In the genomic region with DNA sequence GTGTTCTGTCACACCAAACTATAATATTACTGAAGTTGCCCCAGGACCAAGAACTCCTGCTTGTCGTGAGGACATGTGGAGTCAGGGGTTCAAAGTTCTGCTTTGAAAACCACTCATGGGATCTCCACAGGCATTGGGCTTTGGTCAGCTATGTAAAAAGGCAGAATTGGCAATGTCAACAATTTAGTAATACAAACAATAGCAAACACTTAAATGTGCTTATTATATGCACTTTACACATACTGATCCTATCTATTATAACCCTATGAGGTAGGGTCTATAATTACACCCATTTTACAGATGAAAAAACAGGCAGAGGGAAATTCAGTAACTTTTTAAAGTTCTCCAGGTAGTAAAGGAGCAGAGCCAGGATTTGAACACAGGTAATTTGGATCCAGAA, we compare ENCODE assay signal across 1 cellular context.
A peak's percentile ranks its signal among the peaks of the same experiment; 100 is the strongest.
TF ChIP-seq lines count a peak whose summit lies in the region.

No MANE protein-coding gene starts in this region.

TF ChIP-seq in HepG2, 621 proteins besides CTCF, POLR2A, EP300 and RAD21 (continued from another document and continues in another):
- TF ChIP-seq MAFK (conservative IDR thresholded peaks at IDR 0.05 in 1 of 2, IDR thresholded peaks at IDR 0.05 in 1 of 2; ENCODE audit: low read length in 2 of 2) (peak in 1 of 2 experiments; percentile 51; a peak in 2 of 4 replicates), POLR2G (IDR thresholded peaks at IDR 0.05; ENCODE audit: low read depth, low read length) (no peak), ZNF629 (CRISPR knock-in tag; conservative IDR thresholded peaks at IDR 0.05) (peak; percentile 80), POGZ (CRISPR knock-in tag; IDR thresholded peaks at IDR 0.05) (0 out of 2 replicates have a peak, but pooled peaks have one; percentile 29), PAWR (CRISPR knock-in tag; IDR thresholded peaks at IDR 0.05; ENCODE audit: borderline replicate concordance) (no peak), HNRNPK (IDR thresholded peaks at IDR 0.05; ENCODE audit: low read depth, low read length, poor library complexity, severe bottlenecking) (no peak), ZNF12 (CRISPR knock-in tag; IDR thresholded peaks at IDR 0.05) (peak; percentile 91), ZSCAN9 (CRISPR knock-in tag; IDR thresholded peaks at IDR 0.05; ENCODE audit: borderline replicate concordance) (no peak), ZKSCAN1 (IDR thresholded peaks at IDR 0.05; ENCODE audit: low read length) (no peak), HES4 (CRISPR knock-in tag; IDR thresholded peaks at IDR 0.05; ENCODE audit: borderline replicate concordance) (no peak), ZNF777 (CRISPR knock-in tag; IDR thresholded peaks at IDR 0.05) (no peak), GATAD2A (CRISPR knock-in tag; IDR thresholded peaks at IDR 0.05) (peak; percentile 16; the same call in 1 of the 2 replicates), ZNF292 (CRISPR knock-in tag; IDR thresholded peaks at IDR 0.05; ENCODE audit: borderline replicate concordance, low read depth) (no peak), MAF1 (CRISPR knock-in tag; IDR thresholded peaks at IDR 0.05; ENCODE audit: borderline replicate concordance) (no peak), KAT7 (CRISPR knock-in tag; IDR thresholded peaks at IDR 0.05; ENCODE audit: borderline replicate concordance) (no peak), MAFF (IDR thresholded peaks at IDR 0.05; ENCODE audit: low read depth, low read length) (peak; percentile 50; the same call in 1 of the 2 replicates), MEIS1 (CRISPR knock-in tag; IDR thresholded peaks at IDR 0.05; ENCODE audit: borderline replicate concordance) (no peak), ZMYM4 (CRISPR knock-in tag; IDR thresholded peaks at IDR 0.05) (peak; percentile 39; the same call in 1 of the 2 replicates), ZNF598 (CRISPR knock-in tag; IDR thresholded peaks at IDR 0.05; ENCODE audit: borderline replicate concordance) (no peak), TEAD3 (CRISPR knock-in tag; optimal IDR thresholded peaks at IDR 0.05; ENCODE audit: borderline replicate concordance) (peak; percentile 11), PCBP2 (optimal IDR thresholded peaks at IDR 0.05; ENCODE audit: low read depth, low read length, poor library complexity, severe bottlenecking) (no peak), CHCHD3 (CRISPR knock-in tag; IDR thresholded peaks at IDR 0.05) (no peak), HMG20A (CRISPR knock-in tag; IDR thresholded peaks at IDR 0.05; ENCODE audit: borderline replicate concordance) (0 out of 2 replicates have a peak, but pooled peaks have one; percentile 44), GATA4 (IDR thresholded peaks at IDR 0.05; ENCODE audit: borderline replicate concordance, low read depth) (no peak), ASH2L (IDR thresholded peaks at IDR 0.05; ENCODE audit: insufficient read length, low read depth, low read length) (no peak), SOX6 (IDR thresholded peaks at IDR 0.05) (no peak), SOX6 (CRISPR knock-in tag; IDR thresholded peaks at IDR 0.05) (peak; percentile 36; the same call in 1 of the 2 replicates), KDM6A (CRISPR knock-in tag; IDR thresholded peaks at IDR 0.05; ENCODE audit: low read depth) (no peak), HNF4A (CRISPR knock-in tag; IDR thresholded peaks at IDR 0.05) (peak; percentile 62), SIX1 (CRISPR knock-in tag; IDR thresholded peaks at IDR 0.05; ENCODE audit: borderline replicate concordance) (no peak), ZNF749 (CRISPR knock-in tag; IDR thresholded peaks at IDR 0.05; ENCODE audit: borderline replicate concordance) (no peak), DNMT1 (CRISPR knock-in tag; IDR thresholded peaks at IDR 0.05) (no peak), ZNF564 (CRISPR knock-in tag; IDR thresholded peaks at IDR 0.05) (no peak), CREM (IDR thresholded peaks at IDR 0.05) (0 out of 2 replicates have a peak, but pooled peaks have one; percentile 18), CREM (CRISPR knock-in tag; IDR thresholded peaks at IDR 0.05) (no peak), FOXM1 (CRISPR knock-in tag; IDR thresholded peaks at IDR 0.05) (no peak), NR2F2 (IDR thresholded peaks at IDR 0.05; ENCODE audit: borderline replicate concordance, low read depth) (no peak), HDAC2 (CRISPR knock-in tag; IDR thresholded peaks at IDR 0.05) (no peak), ZFY (CRISPR knock-in tag; IDR thresholded peaks at IDR 0.05) (no peak), ZNF350 (CRISPR knock-in tag; IDR thresholded peaks at IDR 0.05; ENCODE audit: borderline replicate concordance, low read depth) (no peak), HNRNPL (IDR thresholded peaks at IDR 0.05; ENCODE audit: low read depth, low read length) (no peak), SOX5 (CRISPR knock-in tag; IDR thresholded peaks at IDR 0.05; ENCODE audit: borderline replicate concordance) (peak; percentile 37; the same call in 1 of the 2 replicates)
- TF ChIP-seq, protein P1, sequence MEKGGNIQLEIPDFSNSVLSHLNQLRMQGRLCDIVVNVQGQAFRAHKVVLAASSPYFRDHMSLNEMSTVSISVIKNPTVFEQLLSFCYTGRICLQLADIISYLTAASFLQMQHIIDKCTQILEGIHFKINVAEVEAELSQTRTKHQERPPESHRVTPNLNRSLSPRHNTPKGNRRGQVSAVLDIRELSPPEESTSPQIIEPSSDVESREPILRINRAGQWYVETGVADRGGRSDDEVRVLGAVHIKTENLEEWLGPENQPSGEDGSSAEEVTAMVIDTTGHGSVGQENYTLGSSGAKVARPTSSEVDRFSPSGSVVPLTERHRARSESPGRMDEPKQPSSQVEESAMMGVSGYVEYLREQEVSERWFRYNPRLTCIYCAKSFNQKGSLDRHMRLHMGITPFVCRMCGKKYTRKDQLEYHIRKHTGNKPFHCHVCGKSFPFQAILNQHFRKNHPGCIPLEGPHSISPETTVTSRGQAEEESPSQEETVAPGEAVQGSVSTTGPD (CRISPR knock-in tag; IDR thresholded peaks at IDR 0.05) = no peak
- TF ChIP-seq, protein P2, sequence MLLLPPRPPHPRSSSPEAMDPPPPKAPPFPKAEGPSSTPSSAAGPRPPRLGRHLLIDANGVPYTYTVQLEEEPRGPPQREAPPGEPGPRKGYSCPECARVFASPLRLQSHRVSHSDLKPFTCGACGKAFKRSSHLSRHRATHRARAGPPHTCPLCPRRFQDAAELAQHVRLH (CRISPR knock-in tag; IDR thresholded peaks at IDR 0.05; ENCODE audit: borderline replicate concordance, low read depth) = no peak
- TF ChIP-seq, protein P3, sequence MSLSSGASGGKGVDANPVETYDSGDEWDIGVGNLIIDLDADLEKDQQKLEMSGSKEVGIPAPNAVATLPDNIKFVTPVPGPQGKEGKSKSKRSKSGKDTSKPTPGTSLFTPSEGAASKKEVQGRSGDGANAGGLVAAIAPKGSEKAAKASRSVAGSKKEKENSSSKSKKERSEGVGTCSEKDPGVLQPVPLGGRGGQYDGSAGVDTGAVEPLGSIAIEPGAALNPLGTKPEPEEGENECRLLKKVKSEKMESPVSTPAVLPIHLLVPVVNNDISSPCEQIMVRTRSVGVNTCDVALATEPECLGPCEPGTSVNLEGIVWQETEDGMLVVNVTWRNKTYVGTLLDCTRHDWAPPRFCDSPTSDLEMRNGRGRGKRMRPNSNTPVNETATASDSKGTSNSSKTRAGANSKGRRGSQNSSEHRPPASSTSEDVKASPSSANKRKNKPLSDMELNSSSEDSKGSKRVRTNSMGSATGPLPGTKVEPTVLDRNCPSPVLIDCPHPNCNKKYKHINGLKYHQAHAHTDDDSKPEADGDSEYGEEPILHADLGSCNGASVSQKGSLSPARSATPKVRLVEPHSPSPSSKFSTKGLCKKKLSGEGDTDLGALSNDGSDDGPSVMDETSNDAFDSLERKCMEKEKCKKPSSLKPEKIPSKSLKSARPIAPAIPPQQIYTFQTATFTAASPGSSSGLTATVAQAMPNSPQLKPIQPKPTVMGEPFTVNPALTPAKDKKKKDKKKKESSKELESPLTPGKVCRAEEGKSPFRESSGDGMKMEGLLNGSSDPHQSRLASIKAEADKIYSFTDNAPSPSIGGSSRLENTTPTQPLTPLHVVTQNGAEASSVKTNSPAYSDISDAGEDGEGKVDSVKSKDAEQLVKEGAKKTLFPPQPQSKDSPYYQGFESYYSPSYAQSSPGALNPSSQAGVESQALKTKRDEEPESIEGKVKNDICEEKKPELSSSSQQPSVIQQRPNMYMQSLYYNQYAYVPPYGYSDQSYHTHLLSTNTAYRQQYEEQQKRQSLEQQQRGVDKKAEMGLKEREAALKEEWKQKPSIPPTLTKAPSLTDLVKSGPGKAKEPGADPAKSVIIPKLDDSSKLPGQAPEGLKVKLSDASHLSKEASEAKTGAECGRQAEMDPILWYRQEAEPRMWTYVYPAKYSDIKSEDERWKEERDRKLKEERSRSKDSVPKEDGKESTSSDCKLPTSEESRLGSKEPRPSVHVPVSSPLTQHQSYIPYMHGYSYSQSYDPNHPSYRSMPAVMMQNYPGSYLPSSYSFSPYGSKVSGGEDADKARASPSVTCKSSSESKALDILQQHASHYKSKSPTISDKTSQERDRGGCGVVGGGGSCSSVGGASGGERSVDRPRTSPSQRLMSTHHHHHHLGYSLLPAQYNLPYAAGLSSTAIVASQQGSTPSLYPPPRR (CRISPR knock-in tag; IDR thresholded peaks at IDR 0.05; ENCODE audit: borderline replicate concordance) = no peak
- TF ChIP-seq, protein P4, sequence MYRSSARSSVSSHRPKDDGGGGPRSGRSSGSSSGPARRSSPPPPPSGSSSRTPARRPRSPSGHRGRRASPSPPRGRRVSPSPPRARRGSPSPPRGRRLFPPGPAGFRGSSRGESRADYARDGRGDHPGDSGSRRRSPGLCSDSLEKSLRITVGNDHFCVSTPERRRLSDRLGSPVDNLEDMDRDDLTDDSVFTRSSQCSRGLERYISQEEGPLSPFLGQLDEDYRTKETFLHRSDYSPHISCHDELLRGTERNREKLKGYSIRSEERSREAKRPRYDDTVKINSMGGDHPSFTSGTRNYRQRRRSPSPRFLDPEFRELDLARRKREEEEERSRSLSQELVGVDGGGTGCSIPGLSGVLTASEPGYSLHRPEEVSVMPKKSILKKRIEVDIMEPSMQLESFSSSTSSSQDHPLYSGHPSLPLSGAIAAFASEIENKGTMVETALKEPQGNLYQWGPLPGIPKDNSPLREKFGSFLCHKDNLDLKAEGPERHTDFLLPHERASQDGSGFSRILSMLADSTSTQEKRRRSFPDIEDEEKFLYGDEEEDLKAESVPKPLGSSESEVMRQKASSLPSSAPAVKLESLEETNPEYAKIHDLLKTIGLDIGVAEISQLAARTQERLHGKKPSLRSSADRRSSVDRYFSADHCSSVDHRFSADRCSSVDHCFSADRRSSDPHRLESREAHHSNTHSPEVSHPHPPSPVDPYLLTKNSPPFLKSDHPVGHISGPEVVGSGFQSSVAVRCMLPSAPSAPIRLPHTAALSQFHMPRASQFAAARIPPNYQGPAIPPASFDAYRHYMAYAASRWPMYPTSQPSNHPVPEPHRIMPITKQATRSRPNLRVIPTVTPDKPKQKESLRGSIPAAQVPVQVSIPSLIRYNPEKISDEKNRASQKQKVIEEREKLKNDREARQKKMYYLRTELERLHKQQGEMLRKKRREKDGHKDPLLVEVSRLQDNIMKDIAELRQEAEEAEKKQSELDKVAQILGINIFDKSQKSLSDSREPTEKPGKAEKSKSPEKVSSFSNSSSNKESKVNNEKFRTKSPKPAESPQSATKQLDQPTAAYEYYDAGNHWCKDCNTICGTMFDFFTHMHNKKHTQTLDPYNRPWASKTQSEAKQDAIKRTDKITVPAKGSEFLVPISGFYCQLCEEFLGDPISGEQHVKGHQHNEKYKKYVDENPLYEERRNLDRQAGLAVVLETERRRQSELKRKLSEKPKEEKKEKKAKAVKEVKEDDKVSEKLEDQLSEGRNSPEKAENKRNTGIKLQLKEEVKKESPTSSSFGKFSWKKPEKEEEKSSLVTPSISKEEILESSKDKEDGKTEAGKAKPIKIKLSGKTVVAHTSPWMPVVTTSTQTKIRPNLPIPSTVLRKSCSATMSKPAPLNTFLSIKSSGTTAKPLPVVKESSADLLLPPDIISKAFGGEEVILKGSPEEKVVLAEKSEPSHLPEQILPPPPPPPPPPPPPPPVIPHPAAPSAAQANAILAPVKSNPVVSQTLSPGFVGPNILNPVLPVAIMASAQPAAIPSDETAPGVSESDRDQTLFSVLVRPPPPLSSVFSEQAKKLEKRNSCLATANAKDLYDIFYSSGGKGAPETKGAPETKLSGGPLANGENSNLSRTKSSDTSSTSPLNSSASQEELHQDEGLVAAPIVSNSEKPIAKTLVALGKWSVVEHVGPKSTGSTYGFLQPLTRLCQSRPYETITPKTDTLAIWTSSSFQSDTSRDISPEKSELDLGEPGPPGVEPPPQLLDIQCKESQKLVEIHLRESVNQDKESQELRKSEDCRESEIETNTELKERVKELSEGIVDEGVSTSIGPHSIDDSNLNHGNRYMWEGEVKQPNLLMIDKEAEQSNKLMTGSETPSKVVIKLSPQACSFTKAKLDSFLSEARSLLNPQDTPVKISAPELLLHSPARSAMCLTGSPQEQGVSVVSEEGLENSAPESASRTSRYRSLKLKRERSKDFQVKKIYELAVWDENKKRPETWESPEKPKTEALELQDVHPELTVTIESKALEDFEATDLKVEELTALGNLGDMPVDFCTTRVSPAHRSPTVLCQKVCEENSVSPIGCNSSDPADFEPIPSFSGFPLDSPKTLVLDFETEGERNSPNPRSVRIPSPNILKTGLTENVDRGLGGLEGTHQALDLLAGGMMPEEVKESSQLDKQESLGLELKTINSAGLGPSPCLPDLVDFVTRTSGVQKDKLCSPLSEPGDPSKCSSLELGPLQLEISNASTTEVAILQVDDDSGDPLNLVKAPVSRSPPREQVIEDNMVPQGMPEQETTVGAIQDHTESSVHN (CRISPR knock-in tag; IDR thresholded peaks at IDR 0.05) = no peak
- TF ChIP-seq, protein P5, sequence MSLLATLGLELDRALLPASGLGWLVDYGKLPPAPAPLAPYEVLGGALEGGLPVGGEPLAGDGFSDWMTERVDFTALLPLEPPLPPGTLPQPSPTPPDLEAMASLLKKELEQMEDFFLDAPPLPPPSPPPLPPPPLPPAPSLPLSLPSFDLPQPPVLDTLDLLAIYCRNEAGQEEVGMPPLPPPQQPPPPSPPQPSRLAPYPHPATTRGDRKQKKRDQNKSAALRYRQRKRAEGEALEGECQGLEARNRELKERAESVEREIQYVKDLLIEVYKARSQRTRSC (CRISPR knock-in tag; IDR thresholded peaks at IDR 0.05; ENCODE audit: low read depth) = no peak
- TF ChIP-seq, protein P6, sequence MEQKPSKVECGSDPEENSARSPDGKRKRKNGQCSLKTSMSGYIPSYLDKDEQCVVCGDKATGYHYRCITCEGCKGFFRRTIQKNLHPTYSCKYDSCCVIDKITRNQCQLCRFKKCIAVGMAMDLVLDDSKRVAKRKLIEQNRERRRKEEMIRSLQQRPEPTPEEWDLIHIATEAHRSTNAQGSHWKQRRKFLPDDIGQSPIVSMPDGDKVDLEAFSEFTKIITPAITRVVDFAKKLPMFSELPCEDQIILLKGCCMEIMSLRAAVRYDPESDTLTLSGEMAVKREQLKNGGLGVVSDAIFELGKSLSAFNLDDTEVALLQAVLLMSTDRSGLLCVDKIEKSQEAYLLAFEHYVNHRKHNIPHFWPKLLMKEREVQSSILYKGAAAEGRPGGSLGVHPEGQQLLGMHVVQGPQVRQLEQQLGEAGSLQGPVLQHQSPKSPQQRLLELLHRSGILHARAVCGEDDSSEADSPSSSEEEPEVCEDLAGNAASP (CRISPR knock-in tag; IDR thresholded peaks at IDR 0.05; ENCODE audit: borderline replicate concordance) = no peak
